Comparison of ENCODE assay signal across 22 cellular contexts in the genomic region with DNA sequence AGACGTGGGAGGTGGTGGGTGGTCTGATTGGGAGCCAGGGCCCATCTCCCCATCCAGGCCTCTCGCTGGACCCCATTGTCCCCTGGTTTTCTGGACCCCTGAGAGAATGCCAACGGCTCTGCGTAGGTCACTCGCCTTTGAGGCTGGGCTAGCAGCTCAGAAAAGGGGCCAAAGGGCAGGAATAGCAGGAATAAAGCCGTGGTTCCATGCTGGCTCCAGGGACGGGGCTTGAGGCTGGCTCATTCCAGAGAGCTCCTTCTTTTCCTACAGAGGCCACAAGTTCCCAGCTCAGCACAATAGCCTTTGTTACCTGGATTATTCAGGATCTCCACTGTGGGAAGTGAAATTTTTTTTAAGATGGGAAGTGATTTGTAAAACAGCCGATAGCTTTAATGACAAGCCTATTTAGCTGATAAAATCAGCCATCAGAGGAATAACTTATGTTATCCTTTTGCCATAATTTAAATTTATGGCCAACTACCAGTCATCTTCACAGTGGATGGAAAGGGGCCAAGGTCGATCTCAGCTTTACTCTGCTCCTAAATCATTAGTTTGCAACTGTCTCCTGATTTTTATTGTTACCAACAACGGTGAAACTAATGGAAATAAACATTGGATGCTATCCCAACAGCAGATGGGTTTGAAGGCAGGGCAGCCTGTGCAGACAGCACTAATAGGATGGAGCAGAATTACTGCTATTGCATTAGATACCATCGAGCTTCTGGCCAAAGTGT.
"Had no signal": no experiment of that assay in that cellular context is flagged by ENCODE, and none has a peak within 500 bp of the region (broad histone marks: within the 10 kb centered on the region; RNA-seq: fewer than 3 reads in every experiment).

No MANE protein-coding gene starts in this region.

- DNase-seq: activated CD4-positive, alpha-beta T cell treated with anti-CD3 and anti-CD28 coated beads, Interleukin-2, amount 50 U/mL, for 1 hour; activated naive CD4-positive, alpha-beta T cell treated with Interleukin-2 at 50 U/mL for 16 hours; activated naive CD8-positive, alpha-beta T cell treated with anti-CD3 and anti-CD28 coated beads, Interleukin-2, amount 50 U/mL, for 24 hours; dermis blood vessel endothelial cell; endodermal cell; hypothalamus; kidney; left ventricle myocardium inferior; naive thymus-derived CD8-positive, alpha-beta T cell; nucleus accumbens; right cardiac atrium; stimulated activated CD4-positive, alpha-beta T cell treated with anti-CD3 and anti-CD28 coated beads, Interleukin-4, amount 100 ng/mL, for 4 hours; stimulated activated CD8-positive, alpha-beta memory T cell treated with anti-CD3 and anti-CD28 coated beads, Interleukin-4, amount 100 ng/mL, for 48 hours; stimulated activated naive CD4-positive, alpha-beta T cell treated with Interleukin-2 at 50 U/mL for 16 hours had no signal

- H3K4me2 ChIP-seq: smooth muscle cell had no signal

- H3K4me1 ChIP-seq: ascending aorta, breast epithelium, left ventricle myocardium inferior, prostate gland had no signal

- H3K9me3 ChIP-seq: ascending aorta, breast epithelium, left ventricle myocardium inferior, prostate gland, tibial nerve had no signal

- H3K27ac Mint-ChIP-seq: activated naive CD8-positive, alpha-beta T cell treated with anti-CD3 and anti-CD28 coated beads, Interleukin-2, amount 50 U/mL, for 24 hours; activated T-helper 1 cell treated with anti-CD3 and anti-CD28 coated beads, Interleukin-12 subunit alpha, Interleukin-12 subunit beta, Interleukin-2, Interleukin-4 antibody, amounts not matched to agents 30 ng/mL and 10 ng/mL and 1 ng/mL, durations not matched to agents 14 hours and 24 hours and 36 hours; endodermal cell; memory B cell; naive thymus-derived CD8-positive, alpha-beta T cell had no signal

- H3K36me3 Mint-ChIP-seq: memory B cell; naive thymus-derived CD8-positive, alpha-beta T cell had no signal

- H3K36me3 ChIP-seq: ascending aorta, breast epithelium, left ventricle myocardium inferior, prostate gland, tibial nerve had no signal

- H3K27me3 ChIP-seq: ascending aorta, breast epithelium had no signal

- H3K4me3 Mint-ChIP-seq: activated naive CD8-positive, alpha-beta T cell treated with anti-CD3 and anti-CD28 coated beads, Interleukin-2, amount 50 U/mL, for 24 hours; activated T-helper 1 cell treated with anti-CD3 and anti-CD28 coated beads, Interleukin-12 subunit alpha, Interleukin-12 subunit beta, Interleukin-2, Interleukin-4 antibody, amounts not matched to agents 30 ng/mL and 10 ng/mL and 1 ng/mL, durations not matched to agents 14 hours and 24 hours and 36 hours; endodermal cell; memory B cell; naive thymus-derived CD8-positive, alpha-beta T cell had no signal

- H3K9me3 Mint-ChIP-seq: activated naive CD8-positive, alpha-beta T cell treated with anti-CD3 and anti-CD28 coated beads, Interleukin-2, amount 50 U/mL, for 24 hours; activated T-helper 1 cell treated with anti-CD3 and anti-CD28 coated beads, Interleukin-12 subunit alpha, Interleukin-12 subunit beta, Interleukin-2, Interleukin-4 antibody, amounts not matched to agents 30 ng/mL and 10 ng/mL and 1 ng/mL, durations not matched to agents 14 hours and 24 hours and 36 hours; endodermal cell; naive thymus-derived CD8-positive, alpha-beta T cell had no signal

- ATAC-seq: activated CD4-positive, CD25-positive, alpha-beta regulatory T cell treated with anti-CD3 and anti-CD28 coated beads, Interleukin-2, amount 50 U/mL, for 24 hours; activated naive CD8-positive, alpha-beta T cell treated with anti-CD3 and anti-CD28 coated beads, Interleukin-2, amount 50 U/mL, for 24 hours; naive thymus-derived CD8-positive, alpha-beta T cell; right cardiac atrium had no signal

- H3K4me3 ChIP-seq: ascending aorta, breast epithelium, left ventricle myocardium inferior, prostate gland, smooth muscle cell, tibial nerve had no signal

- H3K27ac ChIP-seq: ascending aorta, breast epithelium, left ventricle myocardium inferior, prostate gland, tibial nerve had no signal
